Comparison of ENCODE assay signal across 27 cellular contexts in genomic region chr4:43357252-43357974, GRCh38.
"Had no signal": no experiment of that assay in that cellular context is flagged by ENCODE, and none has a peak within 500 bp of the region (broad histone marks: within the 10 kb centered on the region; RNA-seq: fewer than 3 reads in every experiment).

No MANE protein-coding gene starts in this region.

- H3K9ac ChIP-seq: neural progenitor cell, parathyroid adenoma had no signal

- H3K27ac ChIP-seq: epithelial cell of prostate, gastroesophageal sphincter, heart left ventricle, hepatocyte, left lung, neural progenitor cell, parathyroid adenoma, thoracic aorta, tibial nerve, upper lobe of left lung had no signal

- H3K9me3 ChIP-seq: gastroesophageal sphincter, left lung, thoracic aorta, upper lobe of left lung had no signal

- DNase-seq: effector CD8-positive, alpha-beta T cell; endodermal cell; foreskin fibroblast; heart left ventricle; left cardiac atrium; left lung; mesenchymal stem cell; naive thymus-derived CD4-positive, alpha-beta T cell; stimulated activated CD4-positive, alpha-beta T cell treated with anti-CD3 and anti-CD28 coated beads, Interleukin-2, amount 100 ng/mL, for 24 hours; stimulated activated CD4-positive, alpha-beta T cell treated with anti-CD3 and anti-CD28 coated beads, Interleukin-4, amount 100 ng/mL, for 4 hours; stimulated activated naive CD8-positive, alpha-beta T cell treated with anti-CD3 and anti-CD28 coated beads, Interleukin-15, Interleukin-2, amounts not matched to agents 100 U/mL and 50 U/mL, for 24 hours; substantia nigra; upper lobe of left lung had no signal

- H3K36me3 ChIP-seq: gastroesophageal sphincter, heart left ventricle, left lung, neural progenitor cell, thoracic aorta, tibial nerve, upper lobe of left lung had no signal

- H3K79me2 ChIP-seq: hepatocyte, parathyroid adenoma had no signal

- FAIRE-seq: colon, islet of Langerhans, urothelium cell line had no signal

- H2AFZ ChIP-seq: hepatocyte, neural progenitor cell, parathyroid adenoma had no signal

- H3K27me3 ChIP-seq: gastroesophageal sphincter, heart left ventricle, hepatocyte, left lung, neural progenitor cell, tibial nerve, upper lobe of left lung had no signal

- H3K4me2 ChIP-seq: hepatocyte, neural progenitor cell, smooth muscle cell had no signal

- H3K4me3 ChIP-seq: gastroesophageal sphincter, heart left ventricle, hepatocyte, left lung, neural progenitor cell, smooth muscle cell, thoracic aorta, tibial nerve, upper lobe of left lung had no signal

- ATAC-seq: esophagus mucosa; gastroesophageal sphincter; heart left ventricle; left cardiac atrium; left lung; naive thymus-derived CD4-positive, alpha-beta T cell; sciatic nerve; stimulated activated memory B cell treated with anti-CD40 and anti-IgM and Interleukin-4, amounts not matched to agents 10 μg/mL and 1 μg/mL and 100 μg/mL, for 72 hours; stimulated activated naive CD8-positive, alpha-beta T cell treated with anti-CD3 and anti-CD28 coated beads, Interleukin-15, Interleukin-2, amounts not matched to agents 100 U/mL and 50 U/mL, for 24 hours had no signal

- H3K4me1 ChIP-seq: gastroesophageal sphincter, heart left ventricle, left lung, neural progenitor cell, parathyroid adenoma, tibial nerve, upper lobe of left lung had no signal
